In genomic region chr5:170302729-170303501, GRCh38 we compare ENCODE assay signal across 8 cellular contexts. TPM values are rescaled to one million over a fixed set of nuclear protein-coding genes. Genes with fewer than 3 reads are reported as not detected.
DNase-seq lines count a peak whose midpoint lies in the region; ATAC-seq and TF ChIP-seq lines count a peak whose summit lies in the region.

No MANE protein-coding gene starts in this region.

- CTCF ChIA-PET in CD4-positive, alpha-beta T cell (lab: Charles Lee), result interaction anchor here (0.8 to 3.9 kb wide), 11 partner anchors 9 to 36 kb away, joined by 3 to 22 read pairs (median 5); no protein-coding TSS in a partner anchor

- intact Hi-C loops in CD4-positive, alpha-beta T cell (cut with DNase I, micrococcal nuclease), result loop anchor here (1.0 to 5.0 kb wide), 3 partner anchors 10 to 36 kb away; no protein-coding TSS in a partner anchor
- intact Hi-C loops in heart right ventricle (cut with DNase I), result no loop called here

- ATAC-seq in CD4-positive, alpha-beta T cell (ENCODE audit: poor library complexity), result peak; percentile 95
- ATAC-seq in GM21515 (IDR thresholded peaks at IDR 0.05; ENCODE audit: unreplicated experiment), result peak; percentile 84
- ATAC-seq in heart right ventricle, result peak in 7 of 8 donors; percentile 22 to 55 (median 36)

- 50 to 55% methylated on average over 17 of the region's 17 CpGs for WGBS in heart right ventricle, 2 donors

- POLR2A ChIA-PET in CD4-positive, alpha-beta T cell (lab: Charles Lee), result interaction anchor here (0.7 to 4.0 kb wide), 20 partner anchors 10 to 50 kb away, joined by 3 to 46 read pairs (median 7); no protein-coding TSS in a partner anchor

- no peaks in the 10 kb centered on the region for H3K36me3 ChIP-seq in heart right ventricle

- in situ Hi-C loops in KBM-7 (cut with MboI; ENCODE audit: low pct_unique_long_range_greater_than_20kb, low sequenced_read_pairs), result no loop called here

- no peaks in the 10 kb centered on the region for H3K9me3 ChIP-seq in CD4-positive, alpha-beta T cell (ENCODE audit: control insufficient read depth, low read length)
- no peaks in the 10 kb centered on the region for H3K9me3 ChIP-seq in heart right ventricle

- peak overlapping the region; percentile 87 for H3K4me3 Mint-ChIP-seq in CD4-positive, alpha-beta T cell

- peak overlapping the region; percentile 96 for H3K27ac Mint-ChIP-seq in CD4-positive, alpha-beta T cell

- peak; percentile 36 to 77 (median 54) for DNase-seq in CD4-positive, alpha-beta T cell
- peak; percentile 85 for DNase-seq in KBM-7
- DNase-seq in activated CD8-positive, alpha-beta memory T cell treated with anti-CD3 and anti-CD28 coated beads for 24 hours, result peak; percentile 87
- DNase-seq in heart right ventricle, result peak; percentile 62 to 66
- DNase-seq in stimulated activated CD8-positive, alpha-beta memory T cell treated with anti-CD3 and anti-CD28 coated beads, Interleukin-7, amount 100 ng/mL, for 4 hours (ENCODE audit: low read depth in 2 of 2), result peak; percentile 54 to 67
- no peak for DNase-seq in NCI-H2171 treated with DMSO at 0.1 percent for 48 hours (lab: John Stamatoyannopoulos, UW)
- DNase-seq in NCI-H1694 treated with DMSO at 0.1 percent for 48 hours (lab: John Stamatoyannopoulos, UW), result no peak

- H3K4me3 ChIP-seq in heart right ventricle, result peak overlapping the region in 1 of 10 donors; percentile 29

- no peaks in the 10 kb centered on the region for H3K9me3 Mint-ChIP-seq in CD4-positive, alpha-beta T cell

- H3K36me3 Mint-ChIP-seq in CD4-positive, alpha-beta T cell (ENCODE audit: low read depth), result no peaks in the 10 kb centered on the region

- peak; percentile 27 for TF ChIP-seq CTCF in CD4-positive, alpha-beta T cell (IDR thresholded peaks at IDR 0.05)
- TF ChIP-seq CTCF in heart right ventricle (IDR thresholded peaks at IDR 0.05), result no peak

- peak overlapping the region; percentile 92 for H3K27ac ChIP-seq in CD4-positive, alpha-beta T cell (ENCODE audit: low read depth, low read length)
- peak overlapping the region in 6 of 10 donors; percentile 5 to 99 (median 61) for H3K27ac ChIP-seq in heart right ventricle

- H3K27me3 ChIP-seq in CD4-positive, alpha-beta T cell (ENCODE audit: control insufficient read depth, insufficient read depth, low read length), result no peaks in the 10 kb centered on the region
- H3K27me3 ChIP-seq in heart right ventricle, result no peaks in the 10 kb centered on the region

- H3K27me3 Mint-ChIP-seq in CD4-positive, alpha-beta T cell, result no peaks in the 10 kb centered on the region

- H3K4me1 Mint-ChIP-seq in CD4-positive, alpha-beta T cell (ENCODE audit: low read depth), result peaks cover 87% of the 10 kb centered on the region

- H3K4me1 ChIP-seq in heart right ventricle, result peaks cover 4 to 87% (median 37%) of the 10 kb centered on the region in 9 donors

RNA-seq across cellular contexts. Expression of gene LCP2, which starts 5.3 kb away (rescaled TPM):
- 100 to 1,000 TPM; 154 to 155 TPM for total RNA-seq in CD4-positive, alpha-beta T cell
- 10 to 100 TPM in 2 of 10 donors, 1 to 10 TPM in 8; 3.2 to 35.1 (median 4.6) TPM for total RNA-seq in heart right ventricle
- polyA plus RNA-seq in heart right ventricle, result 1 to 10 TPM; 2.7 to 5.2 TPM

Comparison
In these comparisons a context has a peak if more than half of its experiments do, and no peak if none do; other contexts are left out.
1. ATAC-seq: peak in every context shown above with its lines; median percentile 95 in CD4-positive, alpha-beta T cell; 84 in GM21515; 36 in heart right ventricle.
2. DNase-seq: peak in CD4-positive, alpha-beta T cell (10 of 10), KBM-7 (single experiment), activated CD8-positive, alpha-beta memory T cell treated with anti-CD3 and anti-CD28 coated beads for 24 hours (single experiment), heart right ventricle (2 of 2) and stimulated activated CD8-positive, alpha-beta memory T cell treated with anti-CD3 and anti-CD28 coated beads, Interleukin-7, amount 100 ng/mL, for 4 hours (2 of 2); none in NCI-H2171 treated with DMSO at 0.1 percent for 48 hours (single experiment) and NCI-H1694 treated with DMSO at 0.1 percent for 48 hours (single experiment).
3. RNA of gene LCP2, which starts 5.3 kb away (total RNA-seq): 154 to 155 TPM in CD4-positive, alpha-beta T cell; 3.2 to 35.1 TPM in heart right ventricle; every median in the first group is over 4 times any median in the second.
4. intact Hi-C loops: an anchor here in CD4-positive, alpha-beta T cell (1.0 to 5.0 kb wide); none called in heart right ventricle.